In the genomic region with DNA sequence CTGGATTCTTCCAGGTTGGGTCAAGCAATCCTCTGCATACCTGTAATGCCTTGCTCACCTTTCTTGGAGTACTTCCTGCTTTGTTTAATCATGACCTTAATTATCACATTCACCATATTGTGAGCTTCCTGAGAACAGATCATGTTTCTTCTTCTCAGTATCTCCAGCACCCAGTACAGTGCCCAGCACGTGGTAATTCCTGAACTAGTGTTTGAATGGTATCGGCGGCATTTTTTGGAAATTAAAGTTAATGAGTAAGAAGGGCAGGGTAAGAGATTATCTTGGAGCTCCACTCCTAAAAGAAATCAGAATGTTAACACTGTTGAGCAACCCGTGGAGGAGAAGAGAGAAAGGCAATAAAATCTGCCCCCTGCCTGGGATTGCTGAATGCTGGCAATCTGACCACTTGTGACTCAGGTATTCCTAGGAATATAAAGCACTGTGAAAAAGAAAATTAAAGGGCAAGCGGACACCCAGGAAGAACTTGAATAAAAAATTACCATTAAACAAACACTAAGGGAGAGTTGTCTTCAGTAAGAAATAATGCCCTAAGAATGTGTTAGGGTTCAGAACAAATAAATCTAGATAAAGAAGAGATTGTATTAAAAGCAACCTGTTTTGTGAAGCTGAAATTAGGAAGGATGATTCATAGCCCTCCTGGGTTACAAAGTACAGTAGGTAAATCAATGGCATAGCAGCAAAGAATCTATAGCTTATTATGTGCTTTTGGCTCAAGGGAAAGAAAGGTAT, we compare ENCODE assay signal across 1 cellular context.
TF ChIP-seq lines count a peak whose summit lies in the region.

No MANE protein-coding gene starts in this region.

TF ChIP-seq in SK-N-SH treated with all-trans-retinoic acid at 6 μM for 48 hours, 23 proteins besides CTCF, POLR2A, EP300 and RAD21 (continued from another document):
- TF ChIP-seq, protein P1, sequence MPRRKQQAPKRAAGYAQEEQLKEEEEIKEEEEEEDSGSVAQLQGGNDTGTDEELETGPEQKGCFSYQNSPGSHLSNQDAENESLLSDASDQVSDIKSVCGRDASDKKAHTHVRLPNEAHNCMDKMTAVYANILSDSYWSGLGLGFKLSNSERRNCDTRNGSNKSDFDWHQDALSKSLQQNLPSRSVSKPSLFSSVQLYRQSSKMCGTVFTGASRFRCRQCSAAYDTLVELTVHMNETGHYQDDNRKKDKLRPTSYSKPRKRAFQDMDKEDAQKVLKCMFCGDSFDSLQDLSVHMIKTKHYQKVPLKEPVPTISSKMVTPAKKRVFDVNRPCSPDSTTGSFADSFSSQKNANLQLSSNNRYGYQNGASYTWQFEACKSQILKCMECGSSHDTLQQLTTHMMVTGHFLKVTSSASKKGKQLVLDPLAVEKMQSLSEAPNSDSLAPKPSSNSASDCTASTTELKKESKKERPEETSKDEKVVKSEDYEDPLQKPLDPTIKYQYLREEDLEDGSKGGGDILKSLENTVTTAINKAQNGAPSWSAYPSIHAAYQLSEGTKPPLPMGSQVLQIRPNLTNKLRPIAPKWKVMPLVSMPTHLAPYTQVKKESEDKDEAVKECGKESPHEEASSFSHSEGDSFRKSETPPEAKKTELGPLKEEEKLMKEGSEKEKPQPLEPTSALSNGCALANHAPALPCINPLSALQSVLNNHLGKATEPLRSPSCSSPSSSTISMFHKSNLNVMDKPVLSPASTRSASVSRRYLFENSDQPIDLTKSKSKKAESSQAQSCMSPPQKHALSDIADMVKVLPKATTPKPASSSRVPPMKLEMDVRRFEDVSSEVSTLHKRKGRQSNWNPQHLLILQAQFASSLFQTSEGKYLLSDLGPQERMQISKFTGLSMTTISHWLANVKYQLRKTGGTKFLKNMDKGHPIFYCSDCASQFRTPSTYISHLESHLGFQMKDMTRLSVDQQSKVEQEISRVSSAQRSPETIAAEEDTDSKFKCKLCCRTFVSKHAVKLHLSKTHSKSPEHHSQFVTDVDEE (CRISPR knock-in tag; IDR thresholded peaks at IDR 0.05) = no peak
- TF ChIP-seq ZC3H10 (CRISPR knock-in tag; IDR thresholded peaks at IDR 0.05) (no peak), TCF4 (CRISPR knock-in tag; IDR thresholded peaks at IDR 0.05; ENCODE audit: borderline replicate concordance) (no peak), ZFP3 (CRISPR knock-in tag; IDR thresholded peaks at IDR 0.05) (no peak), ISL1 (CRISPR knock-in tag; IDR thresholded peaks at IDR 0.05) (no peak), ZNF70 (CRISPR knock-in tag; IDR thresholded peaks at IDR 0.05) (no peak), SNAI2 (CRISPR knock-in tag; IDR thresholded peaks at IDR 0.05) (no peak), ZNF565 (CRISPR knock-in tag; conservative IDR thresholded peaks at IDR 0.05; ENCODE audit: low read depth) (no peak), ZFP30 (CRISPR knock-in tag; IDR thresholded peaks at IDR 0.05) (no peak)
